9 cellular contexts compared by ENCODE assay signal in genomic region chr16:21646721-21647561, GRCh38. TPM values are rescaled to one million over a fixed set of nuclear protein-coding genes. Genes with fewer than 3 reads are reported as not detected.
DNase-seq lines count a peak whose midpoint lies in the region; ATAC-seq and TF ChIP-seq lines count a peak whose summit lies in the region.
"Had no signal": no experiment of that assay in that cellular context is flagged by ENCODE, and none has a peak within 500 bp of the region (broad histone marks: within the 10 kb centered on the region; RNA-seq: fewer than 3 reads in every experiment).

No MANE protein-coding gene starts in this region.

- no peak for TF ChIP-seq CTCF in ovary (IDR thresholded peaks at IDR 0.05)

- DNase-seq in T-helper 2 cell, result peak in 4 of 5 experiments; percentile 54 to 98 (median 66)
- peak; percentile 54 to 67 for DNase-seq in stimulated activated CD8-positive, alpha-beta memory T cell treated with anti-CD3 and anti-CD28 coated beads, Interleukin-2, amount 100 ng/mL, for 48 hours (ENCODE audit: low read depth in 2 of 2)
- DNase-seq in ovary, result no peak
- DNase-seq in cerebellar cortex (ENCODE audit: low spot score), result no peak
- no peak for DNase-seq in iPS-NIHi11 (ENCODE audit: low spot score)

- peak; percentile 90 for ATAC-seq in GM18502 (IDR thresholded peaks at IDR 0.05; ENCODE audit: poor library complexity, unreplicated experiment)
- peak; percentile 89 for ATAC-seq in HG02642 (IDR thresholded peaks at IDR 0.05; ENCODE audit: poor library complexity, unreplicated experiment)

- no peaks in the 10 kb centered on the region for H3K27me3 ChIP-seq in ovary

- no peak overlapping the region for H3K4me3 ChIP-seq in ovary

- H3K9me3 ChIP-seq in ovary, result no peaks in the 10 kb centered on the region

- no peak for TF ChIP-seq EP300 in ovary (IDR thresholded peaks at IDR 0.05)

- peaks cover 10% of the 10 kb centered on the region for H3K4me1 ChIP-seq in ovary (ENCODE audit: insufficient read depth)

- 91 to 97% (median 96%) methylated on average over 18 of the region's 18 CpGs for WGBS in ovary, 3 donors

- no peak for TF ChIP-seq POLR2A in ovary (IDR thresholded peaks at IDR 0.05)

- H3K27ac ChIP-seq in cingulate gyrus (ENCODE audit: low read depth, low read length) (peak overlapping the region; percentile 40), ovary (peak overlapping the region in 1 of 2 donors; percentile 63)

- intact Hi-C loops in ovary (cut with DNase I), result no loop called here

- H3K36me3 ChIP-seq in ovary, result no peaks in the 10 kb centered on the region

RNA-seq across cellular contexts. Expression of gene IGSF6, which starts 5.5 kb away (rescaled TPM):
- total RNA-seq in ovary, result 1 to 10 TPM in 3 of 7 donors, under 1 TPM in 4; 0.48 to 4.6 (median 0.92) TPM
- 10 to 100 TPM in 1 of 2 donors, 1 to 10 TPM in 1; 1.3 to 15.4 TPM for polyA plus RNA-seq in ovary
- total RNA-seq: H1 had no signal
- polyA plus RNA-seq: H1 had no signal

RNA-seq across cellular contexts. Expression of gene OTOA, which starts 16.8 kb away (rescaled TPM):
- under 1 TPM in 3 of 7 donors, not detected in 4; 0.13 to 0.47 (median 0.15) TPM for total RNA-seq in ovary
- under 1 TPM; 0.04 to 0.27 TPM for polyA plus RNA-seq in ovary

RNA-seq across cellular contexts. Expression of gene METTL9, which starts 47.6 kb away (rescaled TPM):
- 100 to 1,000 TPM in 2 of 7 donors, 10 to 100 TPM in 5; 69.3 to 160 (median 87.0) TPM for total RNA-seq in ovary
- 100 to 1,000 TPM in 1 of 2 donors, 10 to 100 TPM in 1; 62.9 to 222 TPM for polyA plus RNA-seq in ovary

Comparison
In these comparisons a context has a peak if more than half of its experiments do, and no peak if none do; other contexts are left out.
1. DNase-seq: peak in T-helper 2 cell (4 of 5) and stimulated activated CD8-positive, alpha-beta memory T cell treated with anti-CD3 and anti-CD28 coated beads, Interleukin-2, amount 100 ng/mL, for 48 hours (2 of 2); none in ovary (0 of 5), cerebellar cortex (single experiment) and iPS-NIHi11 (single experiment).